8 cellular contexts compared by ENCODE assay signal in the genomic region with DNA sequence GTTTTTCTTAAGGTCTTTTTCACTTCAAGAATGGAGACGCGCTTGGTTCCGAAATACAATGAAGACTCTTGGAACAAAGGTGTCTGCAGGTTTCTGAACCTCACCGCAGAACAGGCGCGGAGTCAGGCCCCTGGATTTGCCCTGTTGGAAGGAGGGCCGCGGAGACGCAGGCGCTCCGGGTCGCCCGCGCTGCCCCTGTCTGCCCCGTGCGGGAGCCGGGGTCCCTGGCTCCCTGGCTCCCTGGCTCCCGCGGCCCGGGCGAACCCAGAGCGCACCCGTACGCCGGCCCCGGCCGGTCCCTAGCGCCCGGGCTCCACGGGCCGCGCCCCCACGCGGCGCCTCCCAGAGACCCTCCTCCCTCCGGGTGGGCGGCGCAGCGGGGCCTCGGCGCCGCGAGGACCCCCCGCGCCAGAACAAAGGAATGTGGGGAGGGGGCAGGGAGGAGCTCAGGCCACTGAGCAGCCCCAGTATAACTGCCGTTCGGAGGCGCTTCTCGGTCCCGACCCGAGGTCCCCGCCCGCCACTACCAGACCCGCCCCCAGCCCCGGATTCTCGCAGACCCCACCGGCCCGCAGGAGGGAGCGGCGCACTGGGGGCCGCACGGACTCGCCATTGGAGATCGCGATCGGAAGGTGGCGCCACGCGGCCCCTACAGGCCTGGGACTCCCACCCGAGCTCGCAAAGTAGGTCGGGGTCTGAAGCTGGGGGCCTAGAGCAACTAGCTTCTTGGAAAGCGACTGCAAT. TPM values are rescaled to one million over a fixed set of nuclear protein-coding genes. Genes with fewer than 3 reads are reported as not detected.
DNase-seq lines count a peak whose midpoint lies in the region; ATAC-seq and TF ChIP-seq lines count a peak whose summit lies in the region.

No MANE protein-coding gene starts in this region.

- H3K9me3 ChIP-seq in muscle layer of duodenum (ENCODE audit: control insufficient read depth in 1 of 2, low read length in 2 of 2): no peaks in the 10 kb centered on the region

- no peaks in the 10 kb centered on the region for H3K27me3 ChIP-seq in muscle layer of duodenum (ENCODE audit: low read depth, low read length)

- peaks cover 13 to 15% of the 10 kb centered on the region in 2 donors for H3K4me1 ChIP-seq in muscle layer of duodenum (ENCODE audit: control insufficient read depth in 1 of 2, insufficient read depth in 2 of 2, low read length in 2 of 2)

- peak; percentile 33 for TF ChIP-seq CTCF in GM10266 (IDR thresholded peaks at IDR 0.05; ENCODE audit: control insufficient read depth, insufficient read depth, low read depth, missing control alignments)

- H3K36me3 ChIP-seq in muscle layer of duodenum (ENCODE audit: control insufficient read depth in 1 of 2, insufficient read depth in 2 of 2, low read length in 2 of 2): peaks cover 0 to 27% of the 10 kb centered on the region in 2 donors

- H3K27ac ChIP-seq in muscle layer of duodenum (ENCODE audit: low read length): peak overlapping the region; percentile 98

- DNase-seq in GM10266 (ENCODE audit: extremely low spot score): peak; percentile 55
- peak; percentile 39 for DNase-seq in SK-N-DZ (ENCODE audit: low spot score)
- DNase-seq in erythroblast (lab: John Stamatoyannopoulos, UW): peak; percentile 36 to 57
- no peak for DNase-seq in NK-92 (lab: John Stamatoyannopoulos, UW; ENCODE audit: unreplicated experiment)
- no peak for DNase-seq in NOMO-1 treated with dmso at 0.1 percent for 144 hours (lab: John Stamatoyannopoulos, UW; ENCODE audit: unreplicated experiment)
- no peak for DNase-seq in DMS53 (lab: John Stamatoyannopoulos, UW)

- no peak for TF ChIP-seq POLR2A in erythroblast (IDR thresholded peaks at IDR 0.05; ENCODE audit: low read length)

- peak overlapping the region; percentile 79 to 87 for H3K4me3 ChIP-seq in muscle layer of duodenum (ENCODE audit: low read depth in 1 of 2, low read length in 2 of 2)

- no peak for ATAC-seq in HG03571 (IDR thresholded peaks at IDR 0.05; ENCODE audit: unreplicated experiment)

RNA-seq across cellular contexts. Expression of gene NFIL3, which starts 2.4 kb away (rescaled TPM):
- 5.3 and 5.7 TPM in 2 replicates for polyA plus RNA-seq in SK-N-DZ (2014; cell fraction: cytosol; rRNA removed)
- 4.6 and 8.0 TPM in 2 replicates for polyA plus RNA-seq in SK-N-DZ (2014; cell fraction: nucleus; rRNA removed)

RNA-seq across cellular contexts. Expression of gene AUH, which starts 59.5 kb away (rescaled TPM):
- polyA plus RNA-seq in SK-N-DZ (2014; cell fraction: cytosol; rRNA removed): 16.3 and 18.0 TPM in 2 replicates
- polyA plus RNA-seq in SK-N-DZ (2014; cell fraction: nucleus; rRNA removed): 20.7 and 28.9 TPM in 2 replicates

Comparison
In these comparisons a context has a peak if more than half of its experiments do, and no peak if none do; other contexts are left out.
1. DNase-seq: peak in GM10266 (single experiment), SK-N-DZ (single experiment) and erythroblast (2 of 2); none in NK-92 (single experiment), NOMO-1 treated with dmso at 0.1 percent for 144 hours (single experiment) and DMS53 (single experiment).